Comparison of ENCODE assay signal across 16 cellular contexts in genomic region chr22:45832959-45833580, GRCh38.
"Had no signal": no experiment of that assay in that cellular context is flagged by ENCODE, and none has a peak within 500 bp of the region (broad histone marks: within the 10 kb centered on the region; RNA-seq: fewer than 3 reads in every experiment).

No MANE protein-coding gene starts in this region.

- H3K4me1 Mint-ChIP-seq: activated CD4-positive, alpha-beta T cell treated with anti-CD3 and anti-CD28 coated beads for 36 hours had no signal

- H3K27me3 Mint-ChIP-seq: activated CD4-positive, alpha-beta T cell treated with anti-CD3 and anti-CD28 coated beads for 36 hours; activated naive CD8-positive, alpha-beta T cell treated with anti-CD3 and anti-CD28 coated beads, Interleukin-2, amount 10 ng/mL, durations not matched to agents 7 days and 5 days; brain; central memory CD8-positive, alpha-beta T cell; naive thymus-derived CD8-positive, alpha-beta T cell had no signal

- H3K4me1 ChIP-seq: colonic mucosa, tibial artery had no signal

- ATAC-seq: activated CD4-positive, alpha-beta T cell treated with anti-CD3 and anti-CD28 coated beads for 36 hours; left cardiac atrium; naive thymus-derived CD8-positive, alpha-beta T cell had no signal

- H3K9me3 Mint-ChIP-seq: activated naive CD8-positive, alpha-beta T cell treated with anti-CD3 and anti-CD28 coated beads, Interleukin-2, amount 10 ng/mL, durations not matched to agents 7 days and 5 days; central memory CD8-positive, alpha-beta T cell; endodermal cell; naive thymus-derived CD8-positive, alpha-beta T cell; T-helper 1 cell treated with Interleukin-12 subunit alpha and Interleukin-12 subunit beta and Interleukin-4 antibody, amounts not matched to agents 30 μg/mL and 1 μg/mL, for 36 hours had no signal

- H3K36me3 ChIP-seq: colonic mucosa had no signal

- DNase-seq: activated CD4-positive, alpha-beta T cell treated with anti-CD3 and anti-CD28 coated beads for 36 hours; activated CD4-positive, alpha-beta T cell treated with anti-CD3 and anti-CD28 coated beads, Interleukin-2, amount 50 U/mL, for 48 hours; activated naive CD8-positive, alpha-beta T cell treated with anti-CD3 and anti-CD28 coated beads, Interleukin-2, amount 10 ng/mL, durations not matched to agents 7 days and 5 days; colonic mucosa; endodermal cell; erythroblast; left cardiac atrium; mesendoderm; naive thymus-derived CD8-positive, alpha-beta T cell; stimulated activated CD8-positive, alpha-beta memory T cell treated with anti-CD3 and anti-CD28 coated beads, Interleukin-4, amount 100 ng/mL, for 48 hours; stimulated activated naive CD4-positive, alpha-beta T cell; tibial artery had no signal

- H3K4me3 ChIP-seq: colonic mucosa, tibial artery had no signal

- H3K27ac Mint-ChIP-seq: activated CD4-positive, alpha-beta T cell treated with anti-CD3 and anti-CD28 coated beads for 36 hours; activated naive CD8-positive, alpha-beta T cell treated with anti-CD3 and anti-CD28 coated beads, Interleukin-2, amount 10 ng/mL, durations not matched to agents 7 days and 5 days; endodermal cell; T-helper 1 cell treated with Interleukin-12 subunit alpha and Interleukin-12 subunit beta and Interleukin-4 antibody, amounts not matched to agents 30 μg/mL and 1 μg/mL, for 36 hours had no signal

- H3K27ac ChIP-seq: colonic mucosa, tibial artery had no signal

- H3K9me3 ChIP-seq: colonic mucosa, tibial artery had no signal

- H3K4me3 Mint-ChIP-seq: activated CD4-positive, alpha-beta T cell treated with anti-CD3 and anti-CD28 coated beads for 36 hours; activated naive CD8-positive, alpha-beta T cell treated with anti-CD3 and anti-CD28 coated beads, Interleukin-2, amount 10 ng/mL, durations not matched to agents 7 days and 5 days; brain; central memory CD8-positive, alpha-beta T cell; endodermal cell; naive thymus-derived CD8-positive, alpha-beta T cell; T-helper 1 cell treated with Interleukin-12 subunit alpha and Interleukin-12 subunit beta and Interleukin-4 antibody, amounts not matched to agents 30 μg/mL and 1 μg/mL, for 36 hours; WTC11 had no signal

- H3K27me3 ChIP-seq: colonic mucosa, tibial artery had no signal
